In the genomic region with DNA sequence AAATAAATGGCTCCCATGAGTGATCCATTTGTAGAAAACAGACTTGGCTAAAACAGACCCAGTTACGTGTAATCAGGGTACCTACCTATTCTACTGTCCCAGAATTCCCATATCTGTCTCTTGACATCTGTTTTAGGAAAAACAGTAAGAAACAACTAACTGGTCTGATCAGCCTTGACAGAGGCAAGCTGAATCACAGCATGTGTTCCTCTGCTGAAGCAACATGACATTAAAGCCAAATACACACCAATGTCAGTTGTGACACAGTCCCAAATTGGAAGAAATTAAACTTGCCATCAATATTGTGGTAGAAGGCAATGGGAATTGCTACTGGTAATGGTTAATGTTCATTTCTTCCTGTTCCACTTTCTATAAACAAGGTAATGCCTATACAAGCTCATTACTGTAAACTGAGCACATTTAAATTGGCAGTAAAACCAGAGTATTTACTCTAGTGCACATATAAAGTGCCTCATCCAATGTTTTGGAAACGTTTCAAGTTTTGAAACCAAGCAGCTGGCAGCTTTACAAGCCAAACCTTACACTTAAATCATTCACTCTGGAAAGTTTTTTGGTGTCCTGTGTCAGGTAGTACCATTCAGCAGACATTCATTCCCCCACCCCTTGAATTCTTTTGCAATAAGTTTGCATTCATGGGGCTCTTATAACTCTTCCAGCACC, we compare ENCODE assay signal across 13 cellular contexts. TPM values are rescaled to one million over a fixed set of nuclear protein-coding genes. Genes with fewer than 3 reads are reported as not detected.
DNase-seq lines count a peak whose midpoint lies in the region; ATAC-seq, FAIRE-seq and TF ChIP-seq lines count a peak whose summit lies in the region.
"Had no signal": no experiment of that assay in that cellular context is flagged by ENCODE, and none has a peak within 500 bp of the region (broad histone marks: within the 10 kb centered on the region; RNA-seq: fewer than 3 reads in every experiment).

No MANE protein-coding gene starts in this region.

- no peaks in the 10 kb centered on the region for H3K9me1 ChIP-seq in keratinocyte (ENCODE audit: control insufficient read depth, extremely low read depth, insufficient read depth, low read length)

- TF ChIP-seq CTCF in astrocyte (IDR thresholded peaks at IDR 0.05; ENCODE audit: insufficient read depth, low read depth, low read length) (no peak), keratinocyte (optimal IDR thresholded peaks at IDR 0.05 in 1 of 3, IDR thresholded peaks at IDR 0.05 in 1 of 3, conservative IDR thresholded peaks at IDR 0.05 in 1 of 3; ENCODE audit: extremely low read depth in 1 of 3, insufficient read depth in 2 of 3, low read length in 3 of 3) (no peak), suprapubic skin (IDR thresholded peaks at IDR 0.05) (no peak)

- H3K4me3 ChIP-seq in astrocyte (ENCODE audit: insufficient read depth, low read depth, low read length) = no peak overlapping the region
- no peak overlapping the region for H3K4me3 ChIP-seq in keratinocyte (ENCODE audit: control insufficient read depth in 2 of 3, extremely low read depth in 1 of 3, insufficient read depth in 2 of 3, low read depth in 1 of 3, low read length in 3 of 3)
- H3K4me3 ChIP-seq in suprapubic skin = no peak overlapping the region
- H3K4me3 ChIP-seq: PC-9 had no signal

- H3K4me3 Mint-ChIP-seq in astrocyte (ENCODE audit: unreplicated experiment) = no peak overlapping the region
- H3K4me3 Mint-ChIP-seq: activated CD8-positive, alpha-beta T cell treated with anti-CD3 and anti-CD28 coated beads for 36 hours had no signal

- no peak overlapping the region for H2AFZ ChIP-seq in astrocyte (ENCODE audit: low read depth, low read length)
- no peak overlapping the region for H2AFZ ChIP-seq in keratinocyte (ENCODE audit: control insufficient read depth, low read length)
- H2AFZ ChIP-seq: PC-9 had no signal

- dilution Hi-C loops in keratinocyte (cut with MboI; ENCODE audit: extremely low pct_ligation_motif_present, low sequenced_read_pairs) = no loop called here

- ATAC-seq in GM19035 (IDR thresholded peaks at IDR 0.05; ENCODE audit: unreplicated experiment) = no peak
- ATAC-seq: activated CD8-positive, alpha-beta T cell treated with anti-CD3 and anti-CD28 coated beads for 36 hours had no signal

- H3K9ac ChIP-seq in astrocyte (ENCODE audit: low read length) = no peak overlapping the region
- no peak overlapping the region for H3K9ac ChIP-seq in keratinocyte (ENCODE audit: control insufficient read depth, extremely low read depth, insufficient read depth, low read length)

- no peak for TF ChIP-seq POLR2A in suprapubic skin (IDR thresholded peaks at IDR 0.05)

- H4K20me1 ChIP-seq in astrocyte (ENCODE audit: insufficient read depth, low read length) (no peaks in the 10 kb centered on the region), keratinocyte (ENCODE audit: control insufficient read depth, extremely low read depth, insufficient read depth, low read length) (no peaks in the 10 kb centered on the region)

- H3K4me1 Mint-ChIP-seq in astrocyte (ENCODE audit: low read depth, unreplicated experiment) = no peaks in the 10 kb centered on the region

- whole genome bisulfite sequencing in suprapubic skin = 38% methylated on average over 2 of the region's 2 CpGs

- H3K4me1 ChIP-seq in astrocyte (ENCODE audit: insufficient read depth, low read length) = no peaks in the 10 kb centered on the region
- peaks cover 25% of the 10 kb centered on the region for H3K4me1 ChIP-seq in keratinocyte (ENCODE audit: control insufficient read depth, extremely low read depth, insufficient read depth, low read length)
- peaks cover 8% of the 10 kb centered on the region for H3K4me1 ChIP-seq in suprapubic skin

- H3K79me2 ChIP-seq in astrocyte (ENCODE audit: insufficient read depth, low read length) = no peaks in the 10 kb centered on the region
- H3K79me2 ChIP-seq in keratinocyte (ENCODE audit: control insufficient read depth, insufficient read depth, low read length) = no peaks in the 10 kb centered on the region

- H3K27me3 ChIP-seq in astrocyte (ENCODE audit: insufficient read depth, low read length) = no peaks in the 10 kb centered on the region
- no peaks in the 10 kb centered on the region for H3K27me3 ChIP-seq in keratinocyte (ENCODE audit: control insufficient read depth, extremely low read depth, insufficient read depth, low read length)
- H3K27me3 ChIP-seq in suprapubic skin = no peaks in the 10 kb centered on the region

- no peaks in the 10 kb centered on the region for H3K9me3 Mint-ChIP-seq in astrocyte (ENCODE audit: unreplicated experiment)
- H3K9me3 Mint-ChIP-seq: activated CD8-positive, alpha-beta T cell treated with anti-CD3 and anti-CD28 coated beads for 36 hours had no signal

- no peaks in the 10 kb centered on the region for H3K36me3 Mint-ChIP-seq in astrocyte (ENCODE audit: low read depth, unreplicated experiment)

- DNase-seq in COR-L47 (lab: John Stamatoyannopoulos, UW) = peak; percentile 5
- DNase-seq in NCI-H128 (lab: John Stamatoyannopoulos, UW; ENCODE audit: unreplicated experiment) = peak; percentile 82
- peak; percentile 32 for DNase-seq in astrocyte (ENCODE audit: low read depth)
- DNase-seq in keratinocyte (ENCODE audit: low read depth, low spot score) = no peak
- DNase-seq in suprapubic skin (ENCODE audit: low spot score in 2 of 2) = no peak
- DNase-seq in midbrain (lab: John Stamatoyannopoulos, UW) = no peak
- DNase-seq in HK-2 (ENCODE audit: unreplicated experiment) = no peak
- DNase-seq: activated CD8-positive, alpha-beta T cell treated with anti-CD3 and anti-CD28 coated beads for 36 hours; anterior cingulate cortex; HCEC 1CT; PC-9; stimulated activated naive CD4-positive, alpha-beta T cell treated with Interleukin-2 at 50 U/mL for 16 hours had no signal

- H3K4me2 ChIP-seq in astrocyte (ENCODE audit: low read length) = no peak overlapping the region
- H3K4me2 ChIP-seq in keratinocyte (ENCODE audit: control insufficient read depth, extremely low read depth, insufficient read depth, low read depth, low read length) = no peak overlapping the region
- H3K4me2 ChIP-seq: PC-9 had no signal

- FAIRE-seq in astrocyte (lab: Jason Lieb, UNC) (no peak), keratinocyte (lab: Jason Lieb, UNC) (peak; percentile 86)

- no peak overlapping the region for H3K27ac Mint-ChIP-seq in astrocyte (ENCODE audit: unreplicated experiment)
- H3K27ac Mint-ChIP-seq: activated CD8-positive, alpha-beta T cell treated with anti-CD3 and anti-CD28 coated beads for 36 hours had no signal

- H3K9me3 ChIP-seq in astrocyte (ENCODE audit: insufficient read depth, low read depth, low read length) (no peaks in the 10 kb centered on the region), keratinocyte (ENCODE audit: control insufficient read depth, low read depth, low read length) (no peaks in the 10 kb centered on the region), suprapubic skin (no peaks in the 10 kb centered on the region)

- H3K27ac ChIP-seq in astrocyte (ENCODE audit: low read depth, low read length) = no peak overlapping the region
- H3K27ac ChIP-seq in keratinocyte (ENCODE audit: control insufficient read depth, insufficient read depth, low read length) = no peak overlapping the region
- no peak overlapping the region for H3K27ac ChIP-seq in suprapubic skin
- H3K27ac ChIP-seq: PC-9 had no signal

- TF ChIP-seq EP300 in suprapubic skin (IDR thresholded peaks at IDR 0.05) = no peak

- no peaks in the 10 kb centered on the region for H3K27me3 Mint-ChIP-seq in astrocyte (ENCODE audit: low read depth, unreplicated experiment)

- H3K36me3 ChIP-seq in astrocyte (ENCODE audit: insufficient read depth, low read length) (no peaks in the 10 kb centered on the region), keratinocyte (ENCODE audit: control insufficient read depth in 2 of 2, extremely low read depth in 1 of 2, insufficient read depth in 2 of 2, low read length in 2 of 2) (no peaks in the 10 kb centered on the region), suprapubic skin (no peaks in the 10 kb centered on the region)

RNA-seq across cellular contexts. Expression of gene ALDH1A2, which starts 26.9 kb away (rescaled TPM):
- 0.98 and 1.7 TPM in 2 replicates for total RNA-seq in astrocyte
- polyA plus RNA-seq in keratinocyte = 1.4 to 1.9 TPM (median 1.7 TPM) in 3 replicates
- polyA plus RNA-seq in keratinocyte (2011; ENCODE audit: low read depth) = 1.8 TPM
- polyA plus RNA-seq in keratinocyte (2011; cell fraction: cytosol; rRNA removed) = 0.47 and 1.4 TPM in 2 replicates
- 2.7 and 18.6 TPM in 2 replicates for polyA plus RNA-seq in keratinocyte (2011; cell fraction: nucleus; rRNA removed)
- 1.8 and 2.8 TPM in 2 replicates for polyA plus RNA-seq in keratinocyte (2012; ENCODE audit: low replicate concordance)
- 4.2 to 9.3 TPM (median 5.8 TPM) in 3 replicates for polyA minus RNA-seq in keratinocyte
- polyA minus RNA-seq in keratinocyte (2011; cell fraction: cytosol; rRNA and poly(A)+ RNA removed) = not detected
- 6.5 and 14.5 TPM in 2 replicates for polyA minus RNA-seq in keratinocyte (2011; cell fraction: nucleus; rRNA and poly(A)+ RNA removed)
- 1 to 10 TPM in 3 of 4 donors, under 1 TPM in 1; 0.62 to 4.9 (median 2.6) TPM for total RNA-seq in suprapubic skin

Comparison
In these comparisons a context has a peak if more than half of its experiments do, and no peak if none do; other contexts are left out.
1. DNase-seq: peak in COR-L47 (single experiment), NCI-H128 (single experiment) and astrocyte (single experiment); none in keratinocyte (single experiment), suprapubic skin (0 of 2), midbrain (single experiment) and HK-2 (single experiment).